ENCODE assay signal across 22 cellular contexts in genomic region chr6:111952326-111952725, GRCh38.
DNase-seq lines count a peak whose midpoint lies in the region; ATAC-seq and TF ChIP-seq lines count a peak whose summit lies in the region.
"Had no signal": no experiment of that assay in that cellular context is flagged by ENCODE, and none has a peak within 500 bp of the region (broad histone marks: within the 10 kb centered on the region; RNA-seq: fewer than 3 reads in every experiment).

No MANE protein-coding gene starts in this region.

- H3K27ac ChIP-seq in RWPE2 (ENCODE audit: poor library complexity, severe bottlenecking) (no peak overlapping the region), smooth muscle cell (ENCODE audit: low read depth) (no peak overlapping the region), left ventricle myocardium inferior (replicated peaks) (no peak overlapping the region)
- H3K27ac ChIP-seq: stomach had no signal

- no peaks in the 10 kb centered on the region for H3K79me2 ChIP-seq in smooth muscle cell (ENCODE audit: low read depth)

- peak overlapping the region; percentile 2 for H2AFZ ChIP-seq in smooth muscle cell (ENCODE audit: low read depth)

- H3K4me1 ChIP-seq in RWPE2 (ENCODE audit: insufficient read depth, poor library complexity, severe bottlenecking) (peaks cover 11% of the 10 kb centered on the region), smooth muscle cell (ENCODE audit: low read depth) (peaks cover 10% of the 10 kb centered on the region), left ventricle myocardium inferior (peaks cover 20% of the 10 kb centered on the region)
- H3K4me1 ChIP-seq: stomach had no signal

- H3K36me3 Mint-ChIP-seq in glutamatergic neuron (ENCODE audit: unreplicated experiment): no peaks in the 10 kb centered on the region
- H3K36me3 Mint-ChIP-seq: activated CD8-positive, alpha-beta memory T cell treated with anti-CD3 and anti-CD28 coated beads, Interleukin-2, amount 10 ng/mL, durations not matched to agents 7 days and 5 days; activated naive CD8-positive, alpha-beta T cell treated with anti-CD3 and anti-CD28 coated beads, Interleukin-2, amount 10 ng/mL, durations not matched to agents 7 days and 5 days had no signal

- no peaks in the 10 kb centered on the region for H3K9me3 Mint-ChIP-seq in glutamatergic neuron (ENCODE audit: unreplicated experiment)
- H3K9me3 Mint-ChIP-seq: activated naive CD8-positive, alpha-beta T cell treated with anti-CD3 and anti-CD28 coated beads, Interleukin-2, amount 10 ng/mL, durations not matched to agents 7 days and 5 days; activated T-helper 2 cell treated with anti-CD3 and anti-CD28 coated beads, Interferon-gamma antibody, Interleukin-2, Interleukin-4, amounts not matched to agents 10 μg/mL and 5 μg/mL and 100 μg/mL, durations not matched to agents 14 hours and 24 hours and 36 hours had no signal

- WGBS in smooth muscle cell (ENCODE audit: low lambda C conversion rate): 30% methylated on average over 5 of the region's 5 CpGs

- peaks cover 20% of the 10 kb centered on the region for H3K4me1 Mint-ChIP-seq in glutamatergic neuron (ENCODE audit: low read depth, unreplicated experiment)

- no peaks in the 10 kb centered on the region for H4K20me1 ChIP-seq in smooth muscle cell (ENCODE audit: low read depth)

- H3K9me3 ChIP-seq in RWPE2 (ENCODE audit: severe bottlenecking) (no peaks in the 10 kb centered on the region), smooth muscle cell (replicated peaks; ENCODE audit: low read depth) (no peaks in the 10 kb centered on the region), left ventricle myocardium inferior (replicated peaks) (no peaks in the 10 kb centered on the region)
- H3K9me3 ChIP-seq: BE2C, stomach had no signal

- 0 out of 3 replicates have a peak, but pooled peaks have one; percentile 22 for ATAC-seq in RWPE2 (ENCODE audit: low read depth)
- ATAC-seq: activated CD8-positive, alpha-beta memory T cell treated with anti-CD3 and anti-CD28 coated beads, Interleukin-2, amount 10 ng/mL, durations not matched to agents 7 days and 5 days had no signal

- H3K4me3 ChIP-seq in RWPE2 (ENCODE audit: severe bottlenecking) (no peak overlapping the region), smooth muscle cell (no peak overlapping the region), left ventricle myocardium inferior (no peak overlapping the region)
- H3K4me3 ChIP-seq: skin epidermis, stomach had no signal

- intact Hi-C loops in left ventricle myocardium inferior (cut with micrococcal nuclease): no loop called here

- peak overlapping the region; percentile 31 for H3K27ac Mint-ChIP-seq in glutamatergic neuron (ENCODE audit: unreplicated experiment)
- H3K27ac Mint-ChIP-seq: activated CD4-positive, alpha-beta T cell treated with anti-CD3 and anti-CD28 coated beads for 36 hours; activated CD8-positive, alpha-beta memory T cell treated with anti-CD3 and anti-CD28 coated beads, Interleukin-2, amount 10 ng/mL, durations not matched to agents 7 days and 5 days; activated naive CD8-positive, alpha-beta T cell treated with anti-CD3 and anti-CD28 coated beads, Interleukin-2, amount 10 ng/mL, durations not matched to agents 7 days and 5 days; activated T-helper 2 cell treated with anti-CD3 and anti-CD28 coated beads, Interferon-gamma antibody, Interleukin-2, Interleukin-4, amounts not matched to agents 10 μg/mL and 5 μg/mL and 100 μg/mL, durations not matched to agents 14 hours and 24 hours and 36 hours had no signal

- no peaks in the 10 kb centered on the region for H3K27me3 ChIP-seq in RWPE2 (ENCODE audit: insufficient read depth, poor library complexity, severe bottlenecking)
- H3K27me3 ChIP-seq in smooth muscle cell (ENCODE audit: low read depth): no peaks in the 10 kb centered on the region
- peaks cover 12% of the 10 kb centered on the region for H3K27me3 ChIP-seq in left ventricle myocardium inferior (ENCODE audit: low read depth)
- H3K27me3 ChIP-seq: BE2C had no signal

- H3K4me3 Mint-ChIP-seq in glutamatergic neuron (ENCODE audit: unreplicated experiment): peak overlapping the region; percentile 78
- H3K4me3 Mint-ChIP-seq: activated CD4-positive, alpha-beta T cell treated with anti-CD3 and anti-CD28 coated beads for 36 hours; activated CD8-positive, alpha-beta memory T cell treated with anti-CD3 and anti-CD28 coated beads, Interleukin-2, amount 10 ng/mL, durations not matched to agents 7 days and 5 days; activated naive CD8-positive, alpha-beta T cell treated with anti-CD3 and anti-CD28 coated beads, Interleukin-2, amount 10 ng/mL, durations not matched to agents 7 days and 5 days had no signal

- no peak for TF ChIP-seq CTCF in RWPE2 (IDR thresholded peaks at IDR 0.05; ENCODE audit: poor library complexity, severe bottlenecking)
- no peak for TF ChIP-seq CTCF in glutamatergic neuron (IDR thresholded peaks at IDR 0.05; ENCODE audit: partially characterized antibody, unreplicated experiment)
- no peak for TF ChIP-seq CTCF in smooth muscle cell (IDR thresholded peaks at IDR 0.05; ENCODE audit: borderline replicate concordance, insufficient read depth, poor library complexity, severe bottlenecking)
- TF ChIP-seq CTCF in GM13977 (IDR thresholded peaks at IDR 0.05; ENCODE audit: extremely low read depth, insufficient read depth, missing control alignments): no peak
- no peak for TF ChIP-seq CTCF in left ventricle myocardium inferior (IDR thresholded peaks at IDR 0.05; ENCODE audit: borderline replicate concordance)

- H3K36me3 ChIP-seq in RWPE2 (ENCODE audit: low read depth) (no peaks in the 10 kb centered on the region), smooth muscle cell (ENCODE audit: low read depth) (no peaks in the 10 kb centered on the region), left ventricle myocardium inferior (no peaks in the 10 kb centered on the region)
- H3K36me3 ChIP-seq: BE2C, stomach had no signal

- peak; percentile 9 for DNase-seq in NCI-H1092 (lab: John Stamatoyannopoulos, UW)
- DNase-seq in RWPE2 (ENCODE audit: low spot score): no peak
- DNase-seq in glutamatergic neuron: no peak
- DNase-seq in smooth muscle cell (lab: John Stamatoyannopoulos, UW; ENCODE audit: unreplicated experiment): no peak
- no peak for DNase-seq in GM13977 (ENCODE audit: low spot score)
- DNase-seq in H4 (ENCODE audit: low spot score): no peak
- DNase-seq in left ventricle myocardium inferior: no peak
- DNase-seq in C1 segment of cervical spinal cord (lab: John Stamatoyannopoulos, UW): no peak
- DNase-seq: activated CD4-positive, alpha-beta T cell treated with anti-CD3 and anti-CD28 coated beads for 36 hours; activated CD8-positive, alpha-beta memory T cell treated with anti-CD3 and anti-CD28 coated beads, Interleukin-2, amount 10 ng/mL, durations not matched to agents 7 days and 5 days; activated naive CD8-positive, alpha-beta T cell treated with anti-CD3 and anti-CD28 coated beads, Interleukin-2, amount 10 ng/mL, durations not matched to agents 7 days and 5 days; BE2C; erythroblast; GOT3; NCI-H1436; NCI-H2227 treated with DMSO at 0.1 percent for 48 hours; NK-92 treated with Interleukin-12 subunit alpha and Interleukin-12 subunit beta, amount 100 ng/mL, for 24 hours; RPMI8226; stimulated activated CD4-positive, alpha-beta T cell treated with anti-CD3 and anti-CD28 coated beads, Interleukin-2, amount 100 ng/mL, for 48 hours; stomach had no signal

- no peak overlapping the region for H3K9ac ChIP-seq in smooth muscle cell (ENCODE audit: low read depth)

- H3F3A ChIP-seq in smooth muscle cell (ENCODE audit: low read depth): peaks cover under 1% of the 10 kb centered on the region

- no peak overlapping the region for H3K4me2 ChIP-seq in smooth muscle cell

- in situ Hi-C loops in GM13977 (cut with MboI; ENCODE audit: low pct_unique_long_range_greater_than_20kb, low sequenced_read_pairs, unreplicated experiment): no loop called here

- H3K27me3 Mint-ChIP-seq in glutamatergic neuron (ENCODE audit: unreplicated experiment): peaks cover 3% of the 10 kb centered on the region
- H3K27me3 Mint-ChIP-seq: activated CD4-positive, alpha-beta T cell treated with anti-CD3 and anti-CD28 coated beads for 36 hours had no signal
